Comparison of ENCODE assay signal across 8 cellular contexts in genomic region chr3:186520957-186521842, GRCh38. TPM values are rescaled to one million over a fixed set of nuclear protein-coding genes. Genes with fewer than 3 reads are reported as not detected.
A peak's percentile ranks its signal among the peaks of the same experiment; 100 is the strongest.
DNase-seq lines count a peak whose midpoint lies in the region; ATAC-seq, FAIRE-seq and TF ChIP-seq lines count a peak whose summit lies in the region.

No MANE protein-coding gene starts in this region.

- peak overlapping the region in 2 of 4 donors; percentile 41 to 71 for H3K27ac ChIP-seq in Peyer's patch
- H3K27ac ChIP-seq in PC-3 (ENCODE audit: low read length): no peak overlapping the region

- H3K9me2 ChIP-seq in PC-3 (replicated peaks; ENCODE audit: low read length): no peaks in the 10 kb centered on the region

- H3K36me3 ChIP-seq in Peyer's patch: no peaks in the 10 kb centered on the region
- H3K36me3 ChIP-seq in PC-3 (ENCODE audit: low read depth, low read length): no peaks in the 10 kb centered on the region

- H3K9ac ChIP-seq in PC-3 (ENCODE audit: low read length): no peak overlapping the region

- H3K9me3 ChIP-seq in Peyer's patch (peaks cover 0 to 6% (median 0%) of the 10 kb centered on the region in 4 donors), PC-3 (ENCODE audit: low read length) (no peaks in the 10 kb centered on the region)

- no peaks in the 10 kb centered on the region for H3F3A ChIP-seq in PC-3 (ENCODE audit: low read length, unreplicated experiment)

- H3K79me2 ChIP-seq in PC-3 (ENCODE audit: low read length): no peaks in the 10 kb centered on the region

- DNase-seq in stimulated activated CD4-positive, alpha-beta T cell treated with anti-CD3 and anti-CD28 coated beads, Interleukin-1b, Interleukin-23, amount 100 ng/mL, for 48 hours: peak; percentile 85
- DNase-seq in stimulated activated CD4-positive, alpha-beta T cell treated with anti-CD3 and anti-CD28 coated beads, Interleukin-2, amount 100 ng/mL, for 48 hours: no peak
- DNase-seq in Peyer's patch: peak in 2 of 3 donors; percentile 74 to 81
- DNase-seq in stimulated activated naive CD8-positive, alpha-beta T cell treated with anti-CD3 and anti-CD28 coated beads, Interleukin-15, Interleukin-2, amounts not matched to agents 100 U/mL and 50 U/mL, for 24 hours: peak; percentile 61
- DNase-seq in omental fat pad (ENCODE audit: low spot score): no peak
- DNase-seq in frontal cortex (ENCODE audit: low spot score in 2 of 2): no peak
- no peak for DNase-seq in PC-3

- FAIRE-seq in frontal cortex (lab: Jason Lieb, UNC): no peak

- peaks cover 0 to 7% (median 3%) of the 10 kb centered on the region in 4 donors for H3K4me1 ChIP-seq in Peyer's patch
- no peaks in the 10 kb centered on the region for H3K4me1 ChIP-seq in PC-3 (ENCODE audit: insufficient read depth, low read length)

- ATAC-seq in HG02798 (IDR thresholded peaks at IDR 0.05; ENCODE audit: poor library complexity, unreplicated experiment) (peak; percentile 68), omental fat pad (ENCODE audit: low FRiP score) (no peak), PC-3 (no peak)
- ATAC-seq in stimulated activated naive CD8-positive, alpha-beta T cell treated with anti-CD3 and anti-CD28 coated beads, Interleukin-15, Interleukin-2, amounts not matched to agents 100 U/mL and 50 U/mL, for 24 hours: peak; percentile 69

- BruUV-seq in PC-3 (replicated peaks; lab: Mats Ljungman, UMichigan): no TSS peak

- TF ChIP-seq CTCF in Peyer's patch (IDR thresholded peaks at IDR 0.05) (no peak), omental fat pad (IDR thresholded peaks at IDR 0.05) (no peak), PC-3 (conservative IDR thresholded peaks at IDR 0.05; ENCODE audit: low read depth, low read length) (no peak)

- POLR2A ChIA-PET in PC-3 (lab: Charles Lee; ENCODE audit: unreplicated experiment): no interaction called here

- H3K4me2 ChIP-seq in PC-3 (ENCODE audit: low read length): no peak overlapping the region

- CTCF ChIA-PET in PC-3 (lab: Charles Lee): no interaction called here

- no peak for TF ChIP-seq POLR2A in Peyer's patch (IDR thresholded peaks at IDR 0.05)

- H3K27me3 ChIP-seq in Peyer's patch (no peaks in the 10 kb centered on the region), PC-3 (ENCODE audit: low read length) (peaks cover 3% of the 10 kb centered on the region)

- H3K4me3 ChIP-seq in Peyer's patch: no peak overlapping the region
- H3K4me3 ChIP-seq in PC-3 (ENCODE audit: low read length): no peak overlapping the region

- intact Hi-C loops in PC-3 (cut with micrococcal nuclease): no loop called here

- no peaks in the 10 kb centered on the region for H4K20me1 ChIP-seq in PC-3 (ENCODE audit: low read length)

- no peak overlapping the region for H2AFZ ChIP-seq in PC-3 (ENCODE audit: low read length)

RNA-seq across cellular contexts. Expression of gene CRYGS, which starts 23.0 kb away (rescaled TPM):
- total RNA-seq in Peyer's patch: 10 to 100 TPM in 1 of 4 donors, 1 to 10 TPM in 3; 1.4 to 12.3 (median 5.7) TPM
- 1 to 10 TPM in 3 of 4 donors, under 1 TPM in 1; 0.93 to 6.5 (median 3.4) TPM for total RNA-seq in omental fat pad
- 1.6 TPM for total RNA-seq in frontal cortex
- total RNA-seq in PC-3 (2014; rRNA removed): 3.4 and 4.4 TPM in 2 replicates

RNA-seq across cellular contexts. Expression of gene TBCCD1, which starts 45.9 kb away (rescaled TPM):
- total RNA-seq in Peyer's patch: 10 to 100 TPM; 13.8 to 30.5 (median 16.6) TPM
- 10 to 100 TPM; 10.0 to 18.9 (median 16.1) TPM for total RNA-seq in omental fat pad
- total RNA-seq in frontal cortex: 32.2 TPM
- 16.6 and 17.0 TPM in 2 replicates for total RNA-seq in PC-3 (2014; rRNA removed)

RNA-seq across cellular contexts. Expression of gene DNAJB11, which starts 49.3 kb away (rescaled TPM):
- total RNA-seq in Peyer's patch (10 to 100 TPM; 16.5 to 61.3 (median 42.4) TPM), omental fat pad (10 to 100 TPM; 43.7 to 69.9 (median 47.8) TPM), frontal cortex (31.4 TPM), PC-3 (2014; rRNA removed) (117 and 120 TPM in 2 replicates)

Comparison
In these comparisons a context has a peak if more than half of its experiments do, and no peak if none do; other contexts are left out.
1. DNase-seq: peak in stimulated activated CD4-positive, alpha-beta T cell treated with anti-CD3 and anti-CD28 coated beads, Interleukin-1b, Interleukin-23, amount 100 ng/mL, for 48 hours (single experiment), Peyer's patch (2 of 3) and stimulated activated naive CD8-positive, alpha-beta T cell treated with anti-CD3 and anti-CD28 coated beads, Interleukin-15, Interleukin-2, amounts not matched to agents 100 U/mL and 50 U/mL, for 24 hours (single experiment); none in stimulated activated CD4-positive, alpha-beta T cell treated with anti-CD3 and anti-CD28 coated beads, Interleukin-2, amount 100 ng/mL, for 48 hours (0 of 2), omental fat pad (single experiment), frontal cortex (0 of 2) and PC-3 (single experiment).
2. ATAC-seq: peak in HG02798 (single experiment) and stimulated activated naive CD8-positive, alpha-beta T cell treated with anti-CD3 and anti-CD28 coated beads, Interleukin-15, Interleukin-2, amounts not matched to agents 100 U/mL and 50 U/mL, for 24 hours (single experiment); none in omental fat pad (single experiment) and PC-3 (single experiment).